1 cellular context compared by ENCODE assay signal in the genomic region with DNA sequence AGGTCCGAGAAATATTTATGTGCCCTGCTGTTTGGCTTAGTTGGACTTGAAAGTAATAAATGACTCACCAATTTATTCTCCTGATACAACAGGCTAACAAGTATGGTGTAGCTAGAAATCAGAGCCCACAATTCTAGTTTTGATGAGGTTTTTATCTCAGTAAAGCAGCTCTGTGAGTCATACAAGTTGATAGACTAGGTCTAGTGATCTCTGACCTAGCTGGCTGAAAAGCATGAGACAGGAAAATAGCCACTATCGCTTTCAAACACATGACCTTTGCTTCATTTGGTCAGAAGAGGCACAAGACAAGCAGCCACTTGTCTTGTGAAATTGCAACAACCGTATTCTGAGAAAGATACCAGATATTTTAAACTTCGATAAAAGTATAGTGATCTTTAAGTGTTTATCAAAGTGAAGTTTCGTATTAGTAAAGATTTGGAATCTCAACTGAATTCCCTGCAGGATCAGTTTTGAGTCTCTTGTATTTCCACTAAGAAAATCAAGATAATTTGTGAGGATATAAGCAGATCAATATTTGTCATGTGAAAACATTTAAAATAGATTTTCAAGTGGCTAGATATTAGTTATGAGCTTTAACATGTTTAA.
A peak's percentile ranks its signal among the peaks of the same experiment; 100 is the strongest.
TF ChIP-seq lines count a peak whose summit lies in the region.

No MANE protein-coding gene starts in this region.

TF ChIP-seq in HepG2, 621 proteins besides CTCF, POLR2A, EP300 and RAD21 (continued from another document and continues in another):
- TF ChIP-seq, protein P1, sequence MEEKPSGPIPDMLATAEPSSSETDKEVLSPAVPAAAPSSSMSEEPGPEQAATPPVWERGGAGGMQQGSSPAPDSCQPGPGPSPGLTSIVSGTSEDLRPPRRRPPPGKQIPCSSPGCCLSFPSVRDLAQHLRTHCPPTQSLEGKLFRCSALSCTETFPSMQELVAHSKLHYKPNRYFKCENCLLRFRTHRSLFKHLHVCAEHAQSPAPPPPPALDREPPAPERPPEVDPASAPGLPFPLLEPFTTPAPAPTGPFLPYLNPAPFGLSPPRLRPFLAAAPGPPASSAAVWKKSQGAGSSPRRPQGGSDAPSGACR (CRISPR knock-in tag; IDR thresholded peaks at IDR 0.05) = no peak
- TF ChIP-seq MAFG (CRISPR knock-in tag; IDR thresholded peaks at IDR 0.05) (no peak), KDM5A (IDR thresholded peaks at IDR 0.05; ENCODE audit: borderline replicate concordance, low read length) (no peak), NRL (CRISPR knock-in tag; IDR thresholded peaks at IDR 0.05; ENCODE audit: borderline replicate concordance) (no peak), DMTF1 (CRISPR knock-in tag; IDR thresholded peaks at IDR 0.05) (no peak), ZKSCAN5 (CRISPR knock-in tag; IDR thresholded peaks at IDR 0.05) (no peak), ZNF274 (CRISPR knock-in tag; IDR thresholded peaks at IDR 0.05) (no peak), ZNF710 (CRISPR knock-in tag; IDR thresholded peaks at IDR 0.05; ENCODE audit: borderline replicate concordance) (no peak), ZNF788 (CRISPR knock-in tag; IDR thresholded peaks at IDR 0.05; ENCODE audit: borderline replicate concordance) (no peak), IKZF1 (IDR thresholded peaks at IDR 0.05) (no peak), XRCC5 (optimal IDR thresholded peaks at IDR 0.05; ENCODE audit: low read length) (no peak), ZFYVE20 (CRISPR knock-in tag; IDR thresholded peaks at IDR 0.05; ENCODE audit: borderline replicate concordance, low read depth) (no peak), HMG20B (CRISPR knock-in tag; conservative IDR thresholded peaks at IDR 0.05) (0 out of 2 replicates have a peak, but pooled peaks have one; percentile 25), YEATS2 (CRISPR knock-in tag; IDR thresholded peaks at IDR 0.05; ENCODE audit: borderline replicate concordance) (no peak), ELF1 (CRISPR knock-in tag; IDR thresholded peaks at IDR 0.05) (0 out of 2 replicates have a peak, but pooled peaks have one; percentile 13), SRSF9 (IDR thresholded peaks at IDR 0.05; ENCODE audit: borderline replicate concordance, insufficient read depth, low read depth, low read length, poor library complexity, severe bottlenecking) (no peak), HOXA9 (CRISPR knock-in tag; IDR thresholded peaks at IDR 0.05; ENCODE audit: borderline replicate concordance) (no peak), GLI4 (CRISPR knock-in tag; IDR thresholded peaks at IDR 0.05; ENCODE audit: borderline replicate concordance) (no peak), BORCS8-MEF2B (CRISPR knock-in tag; IDR thresholded peaks at IDR 0.05) (no peak), PHF5A (CRISPR knock-in tag; IDR thresholded peaks at IDR 0.05; ENCODE audit: low read depth, unreplicated experiment) (no peak), RFX5 (IDR thresholded peaks at IDR 0.05; ENCODE audit: low read depth, low read length) (no peak), SMAD3 (CRISPR knock-in tag; IDR thresholded peaks at IDR 0.05) (0 out of 2 replicates have a peak, but pooled peaks have one; percentile 47), KIAA2018 (CRISPR knock-in tag; IDR thresholded peaks at IDR 0.05; ENCODE audit: borderline replicate concordance) (no peak), GATAD1 (CRISPR knock-in tag; IDR thresholded peaks at IDR 0.05) (no peak), ZNF136 (CRISPR knock-in tag; IDR thresholded peaks at IDR 0.05; ENCODE audit: low read depth) (no peak), GZF1 (CRISPR knock-in tag; IDR thresholded peaks at IDR 0.05) (no peak), ZFP1 (CRISPR knock-in tag; IDR thresholded peaks at IDR 0.05) (no peak), USF2 (IDR thresholded peaks at IDR 0.05; ENCODE audit: low read depth, low read length) (no peak), USF2 (CRISPR knock-in tag; IDR thresholded peaks at IDR 0.05; ENCODE audit: borderline replicate concordance) (no peak), NFKBIZ (CRISPR knock-in tag; IDR thresholded peaks at IDR 0.05) (no peak), POLR2AphosphoS5 (IDR thresholded peaks at IDR 0.05; ENCODE audit: low read depth, low read length) (no peak), PITX1 (CRISPR knock-in tag; IDR thresholded peaks at IDR 0.05) (no peak), NONO (IDR thresholded peaks at IDR 0.05) (no peak), NONO (CRISPR knock-in tag; conservative IDR thresholded peaks at IDR 0.05) (no peak), ZNF205 (CRISPR knock-in tag; IDR thresholded peaks at IDR 0.05) (no peak), ZKSCAN1 (IDR thresholded peaks at IDR 0.05; ENCODE audit: low read length) (no peak), HOXD1 (CRISPR knock-in tag; IDR thresholded peaks at IDR 0.05) (no peak), MAZ (IDR thresholded peaks at IDR 0.05; ENCODE audit: borderline replicate concordance, low read depth, low read length) (no peak), MAZ (CRISPR knock-in tag; IDR thresholded peaks at IDR 0.05; ENCODE audit: low read depth) (no peak), SATB2 (CRISPR knock-in tag; IDR thresholded peaks at IDR 0.05) (no peak), DR1 (CRISPR knock-in tag; IDR thresholded peaks at IDR 0.05) (no peak), NFE2L2 (IDR thresholded peaks at IDR 0.05; ENCODE audit: low read length) (0 out of 2 replicates have a peak, but pooled peaks have one; percentile 2), ZNF512 (CRISPR knock-in tag; IDR thresholded peaks at IDR 0.05) (no peak), ATF7-NPFF (CRISPR knock-in tag; IDR thresholded peaks at IDR 0.05; ENCODE audit: low read depth) (no peak), ZNF670 (CRISPR knock-in tag; IDR thresholded peaks at IDR 0.05; ENCODE audit: borderline replicate concordance) (no peak)
- TF ChIP-seq, protein P2, sequence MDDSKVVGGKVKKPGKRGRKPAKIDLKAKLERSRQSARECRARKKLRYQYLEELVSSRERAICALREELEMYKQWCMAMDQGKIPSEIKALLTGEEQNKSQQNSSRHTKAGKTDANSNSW (CRISPR knock-in tag; IDR thresholded peaks at IDR 0.05; ENCODE audit: borderline replicate concordance) = no peak
- TF ChIP-seq, protein P3, sequence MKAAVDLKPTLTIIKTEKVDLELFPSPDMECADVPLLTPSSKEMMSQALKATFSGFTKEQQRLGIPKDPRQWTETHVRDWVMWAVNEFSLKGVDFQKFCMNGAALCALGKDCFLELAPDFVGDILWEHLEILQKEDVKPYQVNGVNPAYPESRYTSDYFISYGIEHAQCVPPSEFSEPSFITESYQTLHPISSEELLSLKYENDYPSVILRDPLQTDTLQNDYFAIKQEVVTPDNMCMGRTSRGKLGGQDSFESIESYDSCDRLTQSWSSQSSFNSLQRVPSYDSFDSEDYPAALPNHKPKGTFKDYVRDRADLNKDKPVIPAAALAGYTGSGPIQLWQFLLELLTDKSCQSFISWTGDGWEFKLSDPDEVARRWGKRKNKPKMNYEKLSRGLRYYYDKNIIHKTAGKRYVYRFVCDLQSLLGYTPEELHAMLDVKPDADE (CRISPR knock-in tag; IDR thresholded peaks at IDR 0.05) = no peak
